In the genomic region with DNA sequence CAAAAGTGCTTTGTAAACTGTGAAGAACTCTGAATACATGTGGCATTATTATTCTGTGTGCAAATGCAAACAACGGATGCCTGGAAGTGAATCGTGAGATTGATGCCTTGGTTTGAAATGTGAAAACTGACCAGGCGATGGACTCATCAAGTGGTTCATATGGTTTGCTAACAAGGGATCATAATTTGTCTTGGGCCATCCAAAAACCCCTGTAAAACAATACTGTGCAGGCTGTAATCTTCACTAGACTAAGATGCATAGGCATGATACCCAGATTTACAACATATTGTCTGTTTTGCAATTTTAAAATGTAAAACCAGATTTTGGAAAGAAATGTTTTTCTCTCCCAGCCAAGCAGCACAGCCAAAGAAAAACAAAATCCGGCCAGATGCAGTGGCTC, we compare ENCODE assay signal across 3 cellular contexts.
"Had no signal": no experiment of that assay in that cellular context is flagged by ENCODE, and none has a peak within 500 bp of the region (broad histone marks: within the 10 kb centered on the region; RNA-seq: fewer than 3 reads in every experiment).

No MANE protein-coding gene starts in this region.

- ATAC-seq: GM12878 had no signal

- H3K4me3 ChIP-seq: GM12878 had no signal

- DNase-seq: GDM1, GF-D8 had no signal
